Comparison of ENCODE assay signal across 23 cellular contexts in genomic region chr12:29991924-29992323, GRCh38.
"Had no signal": no experiment of that assay in that cellular context is flagged by ENCODE, and none has a peak within 500 bp of the region (broad histone marks: within the 10 kb centered on the region; RNA-seq: fewer than 3 reads in every experiment).

No MANE protein-coding gene starts in this region.

- H3K27ac Mint-ChIP-seq: activated CD4-positive, alpha-beta T cell treated with anti-CD3 and anti-CD28 coated beads, Interleukin-2, amount 10 ng/mL, durations not matched to agents 7 days and 5 days; activated CD8-positive, alpha-beta T cell treated with anti-CD3 and anti-CD28 coated beads for 36 hours; activated naive CD8-positive, alpha-beta T cell treated with anti-CD3 and anti-CD28 coated beads for 36 hours; activated T-cell treated with anti-CD3 and anti-CD28 coated beads, Interleukin-2, amount 50 U/mL, for 72 hours; activated T-helper 2 cell treated with anti-CD3 and anti-CD28 coated beads, Interferon-gamma antibody, Interleukin-2, Interleukin-4, amounts not matched to agents 10 μg/mL and 5 μg/mL and 100 μg/mL, durations not matched to agents 14 hours and 24 hours and 36 hours; T-helper 1 cell treated with Interleukin-12 subunit alpha and Interleukin-12 subunit beta and Interleukin-4 antibody, amounts not matched to agents 30 μg/mL and 1 μg/mL, for 36 hours had no signal

- H3K27me3 ChIP-seq: adrenal gland, breast epithelium had no signal

- H3K27ac ChIP-seq: adrenal gland, breast epithelium had no signal

- H3K4me3 ChIP-seq: adrenal gland, breast epithelium had no signal

- H3K36me3 Mint-ChIP-seq: activated naive CD4-positive, alpha-beta T cell treated with anti-CD3 and anti-CD28 coated beads, Interleukin-2, amount 10 ng/mL, durations not matched to agents 7 days and 5 days; activated naive CD8-positive, alpha-beta T cell treated with anti-CD3 and anti-CD28 coated beads for 36 hours had no signal

- H3K9me3 ChIP-seq: adrenal gland, breast epithelium had no signal

- H3K4me1 ChIP-seq: adrenal gland, breast epithelium had no signal

- H3K4me3 Mint-ChIP-seq: activated CD4-positive, alpha-beta T cell treated with anti-CD3 and anti-CD28 coated beads, Interleukin-2, amount 10 ng/mL, durations not matched to agents 7 days and 5 days; activated CD8-positive, alpha-beta T cell treated with anti-CD3 and anti-CD28 coated beads for 36 hours; activated naive CD4-positive, alpha-beta T cell treated with anti-CD3 and anti-CD28 coated beads, Interleukin-2, amount 10 ng/mL, durations not matched to agents 7 days and 5 days; activated naive CD8-positive, alpha-beta T cell treated with anti-CD3 and anti-CD28 coated beads for 36 hours; activated T-cell treated with anti-CD3 and anti-CD28 coated beads, Interleukin-2, amount 50 U/mL, for 72 hours; T-helper 1 cell treated with Interleukin-12 subunit alpha and Interleukin-12 subunit beta and Interleukin-4 antibody, amounts not matched to agents 30 μg/mL and 1 μg/mL, for 36 hours had no signal

- H3K27me3 Mint-ChIP-seq: activated CD4-positive, alpha-beta T cell treated with anti-CD3 and anti-CD28 coated beads, Interleukin-2, amount 10 ng/mL, durations not matched to agents 7 days and 5 days; activated CD8-positive, alpha-beta T cell treated with anti-CD3 and anti-CD28 coated beads for 36 hours; activated naive CD4-positive, alpha-beta T cell treated with anti-CD3 and anti-CD28 coated beads, Interleukin-2, amount 10 ng/mL, durations not matched to agents 7 days and 5 days had no signal

- DNase-seq: activated CD4-positive, alpha-beta T cell treated with anti-CD3 and anti-CD28 coated beads, Interleukin-2, amount 10 ng/mL, durations not matched to agents 7 days and 5 days; activated CD4-positive, CD25-positive, alpha-beta regulatory T cell; activated CD8-positive, alpha-beta memory T cell treated with anti-CD3 and anti-CD28 coated beads, Interleukin-2, amount 50 U/mL, for 4 hours; activated CD8-positive, alpha-beta T cell treated with anti-CD3 and anti-CD28 coated beads for 36 hours; activated gamma-delta T cell treated with Interleukin-2 at 50 U/mL for 16 hours; activated naive CD4-positive, alpha-beta T cell treated with anti-CD3 and anti-CD28 coated beads, Interleukin-2, amount 10 ng/mL, durations not matched to agents 7 days and 5 days; activated naive CD8-positive, alpha-beta T cell treated with anti-CD3 and anti-CD28 coated beads for 36 hours; activated T-cell treated with anti-CD3 and anti-CD28 coated beads, Interleukin-2, amount 50 U/mL, for 72 hours; adrenal gland; anterior cingulate cortex; caudate nucleus; MM.1S; NCI-H1105; NCI-H1436; NCI-H1694 treated with DMSO at 0.1 percent for 48 hours; NCI-H2029 treated with DMSO at 0.1 percent for 48 hours; NCI-H345; NCI-H510A; NCI-H526 treated with DMSO at 0.1 percent for 48 hours; SHP77 had no signal

- H3K4me1 Mint-ChIP-seq: activated CD4-positive, alpha-beta T cell treated with anti-CD3 and anti-CD28 coated beads, Interleukin-2, amount 10 ng/mL, durations not matched to agents 7 days and 5 days; activated naive CD4-positive, alpha-beta T cell treated with anti-CD3 and anti-CD28 coated beads, Interleukin-2, amount 10 ng/mL, durations not matched to agents 7 days and 5 days; activated naive CD8-positive, alpha-beta T cell treated with anti-CD3 and anti-CD28 coated beads for 36 hours had no signal

- H3K9me3 Mint-ChIP-seq: activated CD8-positive, alpha-beta T cell treated with anti-CD3 and anti-CD28 coated beads for 36 hours; activated naive CD8-positive, alpha-beta T cell treated with anti-CD3 and anti-CD28 coated beads for 36 hours; activated T-cell treated with anti-CD3 and anti-CD28 coated beads, Interleukin-2, amount 50 U/mL, for 72 hours; activated T-helper 2 cell treated with anti-CD3 and anti-CD28 coated beads, Interferon-gamma antibody, Interleukin-2, Interleukin-4, amounts not matched to agents 10 μg/mL and 5 μg/mL and 100 μg/mL, durations not matched to agents 14 hours and 24 hours and 36 hours had no signal

- H3K36me3 ChIP-seq: adrenal gland, breast epithelium had no signal
